ENCODE assay signal across 28 cellular contexts in genomic region chr13:103762523-103762922, GRCh38.
DNase-seq lines count a peak whose midpoint lies in the region; ATAC-seq and TF ChIP-seq lines count a peak whose summit lies in the region.
"Had no signal": no experiment of that assay in that cellular context is flagged by ENCODE, and none has a peak within 500 bp of the region (broad histone marks: within the 10 kb centered on the region; RNA-seq: fewer than 3 reads in every experiment).

No MANE protein-coding gene starts in this region.

- no peak overlapping the region for H3K9ac ChIP-seq in HCT116 (ENCODE audit: low read length)

- H2AFZ ChIP-seq in HCT116 (ENCODE audit: low read depth, low read length, poor library complexity, severe bottlenecking): no peak overlapping the region

- ATAC-seq in HCT116: peak; percentile 47; the same call in 1 of the 2 replicates
- ATAC-seq: pancreas; stimulated activated naive CD8-positive, alpha-beta T cell treated with anti-CD3 and anti-CD28 coated beads, Interleukin-15, Interleukin-2, amounts not matched to agents 100 U/mL and 50 U/mL, for 24 hours had no signal

- H3K36me3 Mint-ChIP-seq in mesothelial cell of epicardium: no peaks in the 10 kb centered on the region
- H3K36me3 Mint-ChIP-seq: activated naive CD8-positive, alpha-beta T cell treated with anti-CD3 and anti-CD28 coated beads for 36 hours; CD8-positive, alpha-beta memory T cell had no signal

- H3K79me2 ChIP-seq in HCT116 (ENCODE audit: insufficient read depth, low read length): no peaks in the 10 kb centered on the region

- peak; percentile 25 for TF ChIP-seq CTCF in C4-2B (conservative IDR thresholded peaks at IDR 0.05)
- TF ChIP-seq CTCF in HCT116 (IDR thresholded peaks at IDR 0.05 in 2 of 3, conservative IDR thresholded peaks at IDR 0.05 in 1 of 3; ENCODE audit: borderline replicate concordance in 1 of 3, insufficient read depth in 1 of 3, low read depth in 2 of 3, low read length in 2 of 3): peak in 2 of 3 experiments; percentile 37 to 49; a peak in 4 of 6 replicates
- TF ChIP-seq CTCF in mesothelial cell of epicardium (IDR thresholded peaks at IDR 0.05; ENCODE audit: unreplicated experiment): peak; percentile 27
- no peak for TF ChIP-seq CTCF in vagina (IDR thresholded peaks at IDR 0.05)

- no peaks in the 10 kb centered on the region for H3K27me3 Mint-ChIP-seq in mesothelial cell of epicardium (ENCODE audit: low read depth)
- H3K27me3 Mint-ChIP-seq: activated naive CD8-positive, alpha-beta T cell treated with anti-CD3 and anti-CD28 coated beads for 36 hours; B cell had no signal

- H4K20me1 ChIP-seq in HCT116 (ENCODE audit: insufficient read depth): no peaks in the 10 kb centered on the region

- POLR2A ChIA-PET in HCT116 (lab: Charles Lee): no interaction called here

- intact Hi-C loops in HCT116 (cut with micrococcal nuclease): no loop called here
- intact Hi-C loops in vagina (cut with DNase I): no loop called here

- H3K4me2 ChIP-seq in HCT116 (ENCODE audit: low read length): no peak overlapping the region

- no peaks in the 10 kb centered on the region for H3K9me2 ChIP-seq in HCT116 (ENCODE audit: insufficient read depth)

- no peak for TF ChIP-seq RAD21 in HCT116 (IDR thresholded peaks at IDR 0.05; ENCODE audit: low read depth)

- H3K27me3 ChIP-seq in HCT116 (ENCODE audit: insufficient read depth, low read length) (no peaks in the 10 kb centered on the region), vagina (no peaks in the 10 kb centered on the region)
- H3K27me3 ChIP-seq: pancreas, Peyer's patch, testis had no signal

- no TSS peak for BruUV-seq in HCT116 (replicated peaks; lab: Mats Ljungman, UMichigan)

- H3K4me3 ChIP-seq in HCT116 (replicated peaks in 1 of 2; ENCODE audit: low read depth in 1 of 2, low read length in 2 of 2) (no peak overlapping the region), vagina (no peak overlapping the region)
- H3K4me3 ChIP-seq: pancreas, Peyer's patch, testis had no signal

- DNase-seq in HCT116 (ENCODE audit: low read depth, low spot score) (no peak), SK-MEL-5 (ENCODE audit: low read depth, low spot score) (peak; percentile 1), mesothelial cell of epicardium (ENCODE audit: low spot score in 2 of 2, unreplicated experiment in 2 of 2) (no peak), G401 (ENCODE audit: low spot score) (no peak), erythroblast (lab: John Stamatoyannopoulos, UW) (no peak), vagina (ENCODE audit: extremely low spot score in 2 of 2) (no peak)
- DNase-seq: ACHN; activated CD4-positive, alpha-beta T cell treated with anti-CD3 and anti-CD28 coated beads for 4 hours; activated effector memory CD4-positive, alpha-beta T cell treated with Interleukin-2 at 50 U/mL for 16 hours; activated naive CD8-positive, alpha-beta T cell treated with anti-CD3 and anti-CD28 coated beads for 36 hours; anterior cingulate cortex; CD8-positive, alpha-beta memory T cell; GF-D8; NCI-H1417 treated with DMSO at 0.1 percent for 48 hours; NCI-H2081; NCI-H524 treated with DMSO at 0.1 percent for 48 hours; nephron progenitor cell; NK-92 treated with Interleukin-12 subunit alpha and Interleukin-12 subunit beta, amount 100 ng/mL, for 24 hours; pancreas; Peyer's patch; SIG-M5; small intestine; stimulated activated CD4-positive, alpha-beta T cell treated with anti-CD3 and anti-CD28 coated beads, Interleukin-1b, Interleukin-23, amount 100 ng/mL, for 48 hours; stimulated activated naive CD8-positive, alpha-beta T cell treated with anti-CD3 and anti-CD28 coated beads, Interleukin-15, Interleukin-2, amounts not matched to agents 100 U/mL and 50 U/mL, for 24 hours; testis had no signal

- no peak overlapping the region for H3K27ac Mint-ChIP-seq in mesothelial cell of epicardium
- H3K27ac Mint-ChIP-seq: activated naive CD8-positive, alpha-beta T cell treated with anti-CD3 and anti-CD28 coated beads for 36 hours; B cell; CD8-positive, alpha-beta memory T cell; nephron progenitor cell; T-helper 2 cell treated with Interferon-gamma antibody and Interleukin-4, amounts not matched to agents 5 μg/mL and 100 μg/mL, for 36 hours had no signal

- no peaks in the 10 kb centered on the region for H3K9me3 ChIP-seq in HCT116 (ENCODE audit: control insufficient read depth in 1 of 2, insufficient read depth in 1 of 2, low read depth in 1 of 2, low read length in 2 of 2)
- H3K9me3 ChIP-seq in vagina: no peaks in the 10 kb centered on the region
- H3K9me3 ChIP-seq: pancreas, Peyer's patch, testis had no signal

- peaks cover 5% of the 10 kb centered on the region for H3K9me3 Mint-ChIP-seq in mesothelial cell of epicardium
- H3K9me3 Mint-ChIP-seq: nephron progenitor cell; T-helper 2 cell treated with Interferon-gamma antibody and Interleukin-4, amounts not matched to agents 5 μg/mL and 100 μg/mL, for 36 hours had no signal

- TF ChIP-seq POLR2A in HCT116 (IDR thresholded peaks at IDR 0.05; ENCODE audit: borderline replicate concordance, extremely low read depth, insufficient read depth, insufficient read length) (no peak), erythroblast (IDR thresholded peaks at IDR 0.05; ENCODE audit: low read length) (no peak), vagina (IDR thresholded peaks at IDR 0.05) (no peak)

- CTCF ChIA-PET in HCT116 (lab: Charles Lee): no interaction called here

- no peak overlapping the region for H3K4me3 Mint-ChIP-seq in mesothelial cell of epicardium
- H3K4me3 Mint-ChIP-seq: activated naive CD8-positive, alpha-beta T cell treated with anti-CD3 and anti-CD28 coated beads for 36 hours; B cell; CD8-positive, alpha-beta memory T cell; nephron progenitor cell; T-helper 2 cell treated with Interferon-gamma antibody and Interleukin-4, amounts not matched to agents 5 μg/mL and 100 μg/mL, for 36 hours had no signal

- RAD21 ChIA-PET in HCT116 (lab: Charles Lee; ENCODE audit: low non-redundant PET in 1 of 2, low total read pairs in 2 of 2, uncharacterized antibody in 2 of 2, unreplicated experiment in 2 of 2): no interaction called here

- H3K27ac ChIP-seq in C4-2B (no peak overlapping the region), HCT116 (ENCODE audit: low read depth, low read length) (no peak overlapping the region), vagina (no peak overlapping the region)
- H3K27ac ChIP-seq: pancreas, Peyer's patch, testis had no signal

- H3K4me1 ChIP-seq in HCT116 (ENCODE audit: control insufficient read depth in 1 of 2, insufficient read depth in 2 of 2, low read length in 2 of 2): no peaks in the 10 kb centered on the region
- no peaks in the 10 kb centered on the region for H3K4me1 ChIP-seq in vagina
- H3K4me1 ChIP-seq: pancreas, Peyer's patch, testis had no signal

- H3K4me1 Mint-ChIP-seq in mesothelial cell of epicardium: peaks cover 5% of the 10 kb centered on the region
- H3K4me1 Mint-ChIP-seq: activated naive CD8-positive, alpha-beta T cell treated with anti-CD3 and anti-CD28 coated beads for 36 hours; B cell; CD8-positive, alpha-beta memory T cell; nephron progenitor cell had no signal

- no peaks in the 10 kb centered on the region for H3K36me3 ChIP-seq in HCT116 (ENCODE audit: control insufficient read depth in 1 of 2, insufficient read depth in 2 of 2, low read length in 2 of 2)
- no peaks in the 10 kb centered on the region for H3K36me3 ChIP-seq in vagina
- H3K36me3 ChIP-seq: pancreas, Peyer's patch had no signal

- in situ Hi-C loops in SK-MEL-5 (cut with HindIII; ENCODE audit: low pct_unique_long_range_greater_than_20kb, low sequenced_read_pairs): no loop called here
- in situ Hi-C loops in G401 (cut with HindIII; ENCODE audit: low sequenced_read_pairs): no loop called here

TF ChIP-seq in HCT116, 20 proteins besides CTCF, POLR2A, EP300 and RAD21 (continues in another document):
- no peak for TF ChIP-seq ZNF274 (IDR thresholded peaks at IDR 0.05; ENCODE audit: low read depth, low read length)
- TF ChIP-seq MAX (IDR thresholded peaks at IDR 0.05): no peak
- no peak for TF ChIP-seq ELF1 (IDR thresholded peaks at IDR 0.05; ENCODE audit: borderline replicate concordance, low read depth)
- TF ChIP-seq FOSL1 (IDR thresholded peaks at IDR 0.05; ENCODE audit: low read depth): no peak
- TF ChIP-seq POLR2AphosphoS5 (IDR thresholded peaks at IDR 0.05; ENCODE audit: low read depth, low read length): no peak
- no peak for TF ChIP-seq TCF7L2 (IDR thresholded peaks at IDR 0.05; ENCODE audit: borderline replicate concordance, extremely low read depth, insufficient read depth, insufficient read length)
- TF ChIP-seq YY1 (IDR thresholded peaks at IDR 0.05; ENCODE audit: extremely low read depth, insufficient replicate concordance, low read depth, low read length): no peak
- no peak for TF ChIP-seq CEBPB (IDR thresholded peaks at IDR 0.05; ENCODE audit: low read depth)
- TF ChIP-seq, protein P1, sequence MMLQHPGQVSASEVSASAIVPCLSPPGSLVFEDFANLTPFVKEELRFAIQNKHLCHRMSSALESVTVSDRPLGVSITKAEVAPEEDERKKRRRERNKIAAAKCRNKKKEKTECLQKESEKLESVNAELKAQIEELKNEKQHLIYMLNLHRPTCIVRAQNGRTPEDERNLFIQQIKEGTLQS (IDR thresholded peaks at IDR 0.05): no peak
- no peak for TF ChIP-seq ZFX (IDR thresholded peaks at IDR 0.05)
- no peak for TF ChIP-seq SRF (IDR thresholded peaks at IDR 0.05; ENCODE audit: low read depth)
- TF ChIP-seq SIN3A (IDR thresholded peaks at IDR 0.05; ENCODE audit: low read depth): no peak

Comparison
In these comparisons a context has a peak if more than half of its experiments do, and no peak if none do; other contexts are left out.
1. CTCF ChIP-seq: peak in C4-2B (single experiment), HCT116 (2 of 3) and mesothelial cell of epicardium (single experiment); none in vagina (0 of 3).